In the genomic region with DNA sequence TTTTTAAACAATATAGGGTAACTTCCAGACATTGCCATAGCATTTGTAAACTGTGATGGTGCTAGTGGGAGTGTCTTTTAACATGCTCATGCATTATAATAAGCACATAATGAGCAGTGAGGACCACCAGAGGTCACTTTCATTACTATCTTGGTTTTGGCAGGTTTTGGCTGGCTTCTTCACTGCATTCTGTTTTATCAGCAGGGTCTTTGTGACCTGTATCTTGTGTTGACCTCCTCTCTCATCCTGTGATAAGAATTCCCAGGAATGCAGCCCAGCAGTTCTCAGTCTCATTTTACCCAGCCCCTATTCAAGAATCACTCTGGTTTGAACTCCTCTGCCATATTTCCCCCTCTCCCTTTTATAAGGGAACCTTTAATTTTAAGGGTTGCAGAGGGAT, we compare ENCODE assay signal across 34 cellular contexts.
"Had no signal": no experiment of that assay in that cellular context is flagged by ENCODE, and none has a peak within 500 bp of the region (broad histone marks: within the 10 kb centered on the region; RNA-seq: fewer than 3 reads in every experiment).

No MANE protein-coding gene starts in this region.

- H3K36me3 Mint-ChIP-seq: activated CD4-positive, alpha-beta memory T cell treated with anti-CD3 and anti-CD28 coated beads for 36 hours; activated CD8-positive, alpha-beta memory T cell treated with anti-CD3 and anti-CD28 coated beads, Interleukin-2, amount 10 ng/mL, durations not matched to agents 7 days and 5 days had no signal

- H3K4me3 Mint-ChIP-seq: activated CD4-positive, alpha-beta memory T cell treated with anti-CD3 and anti-CD28 coated beads for 36 hours; activated CD4-positive, alpha-beta T cell treated with anti-CD3 and anti-CD28 coated beads for 36 hours; activated CD4-positive, alpha-beta T cell treated with anti-CD3 and anti-CD28 coated beads, Interleukin-2, amount 10 ng/mL, durations not matched to agents 24 days and 14 days; activated CD8-positive, alpha-beta memory T cell treated with anti-CD3 and anti-CD28 coated beads, Interleukin-2, amount 10 ng/mL, durations not matched to agents 7 days and 5 days; activated CD8-positive, alpha-beta T cell treated with anti-CD3 and anti-CD28 coated beads, Interleukin-2, amount 10 ng/mL, durations not matched to agents 7 days and 5 days; activated naive CD8-positive, alpha-beta T cell; activated T-helper 1 cell treated with anti-CD3 and anti-CD28 coated beads, Interleukin-12 subunit alpha, Interleukin-12 subunit beta, Interleukin-2, Interleukin-4 antibody, amounts not matched to agents 30 ng/mL and 10 ng/mL and 1 ng/mL, durations not matched to agents 14 hours and 24 hours and 36 hours; central memory CD8-positive, alpha-beta T cell; dendritic cell treated with granulocyte-macrophage colony-stimulating factor and Interleukin-4, amounts not matched to agents 40 ng/mL and 50 ng/mL, for 4 days; T-helper 17 cell; T-helper 2 cell treated with Interferon-gamma antibody and Interleukin-4, amounts not matched to agents 5 μg/mL and 100 μg/mL, for 36 hours had no signal

- DNase-seq: activated CD4-positive, alpha-beta memory T cell treated with anti-CD3 and anti-CD28 coated beads for 36 hours; activated CD4-positive, alpha-beta T cell treated with anti-CD3 and anti-CD28 coated beads for 36 hours; activated CD4-positive, alpha-beta T cell treated with anti-CD3 and anti-CD28 coated beads, Interleukin-2, amount 10 ng/mL, durations not matched to agents 24 days and 14 days; activated CD4-positive, CD25-positive, alpha-beta regulatory T cell; activated CD4-positive, CD25-positive, alpha-beta regulatory T cell treated with anti-CD3 and anti-CD28 coated beads, Interleukin-2, amount 50 U/mL, for 72 hours; activated CD8-positive, alpha-beta memory T cell treated with anti-CD3 and anti-CD28 coated beads, Interleukin-2, amount 10 ng/mL, durations not matched to agents 7 days and 5 days; activated CD8-positive, alpha-beta memory T cell treated with anti-CD3 and anti-CD28 coated beads, Interleukin-2, amount 50 U/mL, for 4 hours; activated CD8-positive, alpha-beta T cell treated with anti-CD3 and anti-CD28 coated beads, Interleukin-2, amount 10 ng/mL, durations not matched to agents 7 days and 5 days; activated gamma-delta T cell treated with Interleukin-2 at 50 U/mL for 16 hours; activated naive CD4-positive, alpha-beta T cell treated with anti-CD3 and anti-CD28 coated beads, Interleukin-2, amount 50 U/mL, for 16 hours; activated naive CD4-positive, alpha-beta T cell treated with Interleukin-2 at 50 U/mL for 16 hours; activated T-cell treated with anti-CD3 and anti-CD28 coated beads, Interleukin-2, amount 50 U/mL, for 1 hour; activated T-cell treated with anti-CD3 and anti-CD28 coated beads, Interleukin-2, amount 50 U/mL, for 48 hours; amniotic stem cell; anterior cingulate cortex; brain microvascular endothelial cell; dorsolateral prefrontal cortex; effector memory CD4-positive, alpha-beta T cell; erythroblast; foreskin keratinocyte; gastrocnemius medialis; glutamatergic neuron; heart left ventricle; T-helper 1 cell; T-helper 17 cell; T1000; WERI-Rb-1 had no signal

- H3K9me3 Mint-ChIP-seq: activated T-helper 1 cell treated with anti-CD3 and anti-CD28 coated beads, Interleukin-12 subunit alpha, Interleukin-12 subunit beta, Interleukin-2, Interleukin-4 antibody, amounts not matched to agents 30 ng/mL and 10 ng/mL and 1 ng/mL, durations not matched to agents 14 hours and 24 hours and 36 hours; central memory CD8-positive, alpha-beta T cell; dendritic cell treated with granulocyte-macrophage colony-stimulating factor and Interleukin-4, amounts not matched to agents 40 ng/mL and 50 ng/mL, for 4 days; T-helper 2 cell treated with Interferon-gamma antibody and Interleukin-4, amounts not matched to agents 5 μg/mL and 100 μg/mL, for 36 hours had no signal

- H3K4me3 ChIP-seq: coronary artery, dorsolateral prefrontal cortex, esophagus muscularis mucosa, gastrocnemius medialis, heart left ventricle had no signal

- H3K27ac Mint-ChIP-seq: activated CD4-positive, alpha-beta memory T cell treated with anti-CD3 and anti-CD28 coated beads for 36 hours; activated CD4-positive, alpha-beta T cell treated with anti-CD3 and anti-CD28 coated beads for 36 hours; activated CD4-positive, alpha-beta T cell treated with anti-CD3 and anti-CD28 coated beads, Interleukin-2, amount 10 ng/mL, durations not matched to agents 24 days and 14 days; activated CD8-positive, alpha-beta memory T cell treated with anti-CD3 and anti-CD28 coated beads, Interleukin-2, amount 10 ng/mL, durations not matched to agents 7 days and 5 days; activated CD8-positive, alpha-beta T cell treated with anti-CD3 and anti-CD28 coated beads, Interleukin-2, amount 10 ng/mL, durations not matched to agents 7 days and 5 days; activated naive CD8-positive, alpha-beta T cell; activated T-helper 1 cell treated with anti-CD3 and anti-CD28 coated beads, Interleukin-12 subunit alpha, Interleukin-12 subunit beta, Interleukin-2, Interleukin-4 antibody, amounts not matched to agents 30 ng/mL and 10 ng/mL and 1 ng/mL, durations not matched to agents 14 hours and 24 hours and 36 hours; dendritic cell treated with granulocyte-macrophage colony-stimulating factor and Interleukin-4, amounts not matched to agents 40 ng/mL and 50 ng/mL, for 4 days; T-helper 17 cell; T-helper 2 cell treated with Interferon-gamma antibody and Interleukin-4, amounts not matched to agents 5 μg/mL and 100 μg/mL, for 36 hours had no signal

- ATAC-seq: activated CD4-positive, alpha-beta T cell treated with anti-CD3 and anti-CD28 coated beads for 36 hours; activated CD8-positive, alpha-beta memory T cell treated with anti-CD3 and anti-CD28 coated beads, Interleukin-2, amount 10 ng/mL, durations not matched to agents 7 days and 5 days; activated CD8-positive, alpha-beta T cell treated with anti-CD3 and anti-CD28 coated beads, Interleukin-2, amount 10 ng/mL, durations not matched to agents 7 days and 5 days; foreskin keratinocyte; gastrocnemius medialis; heart left ventricle; T-helper 17 cell had no signal

- H3K27ac ChIP-seq: brain microvascular endothelial cell, coronary artery, dorsolateral prefrontal cortex, esophagus muscularis mucosa, foreskin keratinocyte, gastrocnemius medialis, heart left ventricle, WERI-Rb-1 had no signal

- H3K9me3 ChIP-seq: gastrocnemius medialis had no signal

- H3K4me1 ChIP-seq: foreskin keratinocyte, gastrocnemius medialis, heart left ventricle had no signal

- H3K36me3 ChIP-seq: brain microvascular endothelial cell, esophagus muscularis mucosa, gastrocnemius medialis, heart left ventricle, WERI-Rb-1 had no signal

- H3K4me1 Mint-ChIP-seq: activated CD4-positive, alpha-beta T cell treated with anti-CD3 and anti-CD28 coated beads for 36 hours; activated CD4-positive, alpha-beta T cell treated with anti-CD3 and anti-CD28 coated beads, Interleukin-2, amount 10 ng/mL, durations not matched to agents 24 days and 14 days; activated CD8-positive, alpha-beta memory T cell treated with anti-CD3 and anti-CD28 coated beads, Interleukin-2, amount 10 ng/mL, durations not matched to agents 7 days and 5 days; central memory CD8-positive, alpha-beta T cell; T-helper 17 cell had no signal

- H3K27me3 ChIP-seq: brain microvascular endothelial cell, esophagus muscularis mucosa, gastrocnemius medialis had no signal
